25 cellular contexts compared by ENCODE assay signal in genomic region chr18:316391-316790, GRCh38.
"Had no signal": no experiment of that assay in that cellular context is flagged by ENCODE, and none has a peak within 500 bp of the region (broad histone marks: within the 10 kb centered on the region; RNA-seq: fewer than 3 reads in every experiment).

No MANE protein-coding gene starts in this region.

- H3K4me1 Mint-ChIP-seq: natural killer cell had no signal

- H3K4me3 ChIP-seq: body of pancreas, colonic mucosa, dorsolateral prefrontal cortex, heart left ventricle, lower lobe of right lung, neural progenitor cell, psoas muscle, spleen, tibial nerve had no signal

- H3K36me3 Mint-ChIP-seq: activated naive CD8-positive, alpha-beta T cell; natural killer cell had no signal

- H3K9me3 Mint-ChIP-seq: natural killer cell, neural progenitor cell had no signal

- ATAC-seq: body of pancreas, heart left ventricle, left lobe of liver, lower lobe of right lung, natural killer cell, psoas muscle, right cardiac atrium had no signal

- H3K4me3 Mint-ChIP-seq: activated naive CD8-positive, alpha-beta T cell; natural killer cell; neural progenitor cell had no signal

- DNase-seq: activated CD4-positive, alpha-beta T cell treated with anti-CD3 and anti-CD28 coated beads for 4 hours; activated CD4-positive, alpha-beta T cell treated with anti-CD3 and anti-CD28 coated beads, Interleukin-2, amount 50 U/mL, for 4 hours; activated CD8-positive, alpha-beta memory T cell treated with anti-CD3 and anti-CD28 coated beads for 24 hours; activated effector memory CD4-positive, alpha-beta T cell treated with Interleukin-2 at 50 U/mL for 16 hours; activated naive CD4-positive, alpha-beta T cell treated with Interleukin-2 at 50 U/mL for 16 hours; anterior cingulate cortex; body of pancreas; colonic mucosa; dorsolateral prefrontal cortex; effector memory CD4-positive, alpha-beta T cell; heart left ventricle; hypothalamus; kidney glomerular epithelial cell; lower lobe of right lung; mesenchymal stem cell; natural killer cell; occipital lobe; psoas muscle; right cardiac atrium; spleen; stimulated activated naive CD4-positive, alpha-beta T cell had no signal

- H3K27me3 Mint-ChIP-seq: activated naive CD8-positive, alpha-beta T cell had no signal

- H3K27ac Mint-ChIP-seq: activated naive CD8-positive, alpha-beta T cell; natural killer cell had no signal
